Comparison of ENCODE assay signal across 8 cellular contexts in the genomic region with DNA sequence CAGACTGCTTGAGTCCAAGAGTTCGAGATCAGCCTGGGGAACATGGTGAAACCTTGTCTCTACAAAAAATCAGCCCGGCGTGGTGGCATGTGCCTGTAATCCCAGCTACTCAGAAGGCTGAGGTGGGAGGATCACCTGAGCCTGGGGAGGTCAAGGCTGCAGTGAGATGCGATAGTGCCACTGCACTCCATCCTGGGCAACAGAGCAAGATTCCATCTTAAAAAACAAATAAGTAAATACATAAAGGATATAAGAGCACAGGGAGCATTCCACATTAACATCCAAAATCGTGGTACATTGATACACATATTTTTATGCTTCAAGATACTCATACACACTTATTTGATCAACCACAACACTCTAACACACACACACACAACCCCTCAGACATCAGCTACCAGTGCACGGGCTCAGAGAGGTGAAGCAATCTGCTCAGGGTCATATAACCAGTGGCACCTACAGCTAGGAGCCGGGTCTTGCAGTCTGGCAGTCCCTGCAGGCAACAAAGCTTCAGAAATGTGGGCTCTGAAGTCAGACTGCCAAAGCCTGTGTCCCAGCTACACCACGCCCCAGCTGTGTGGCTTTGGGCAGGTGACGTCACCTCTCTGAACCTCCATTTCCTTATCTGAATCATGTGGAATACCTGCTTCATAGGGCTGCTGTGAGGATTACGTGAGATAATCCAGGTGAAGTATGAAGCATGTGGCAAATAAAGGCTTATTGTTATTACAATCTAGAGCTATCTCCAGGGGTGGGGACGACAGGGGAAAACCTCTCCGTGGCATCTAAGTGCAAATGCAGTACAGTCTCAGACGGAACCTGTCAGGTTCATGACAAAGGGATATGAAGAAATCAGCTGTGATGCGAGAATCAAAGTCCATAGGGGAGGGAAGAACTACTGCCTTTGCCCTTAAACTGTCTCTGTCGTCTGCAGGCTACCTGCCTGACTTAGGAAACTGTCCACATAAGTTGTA. TPM values are rescaled to one million over a fixed set of nuclear protein-coding genes. Genes with fewer than 3 reads are reported as not detected.
DNase-seq lines count a peak whose midpoint lies in the region; ATAC-seq and TF ChIP-seq lines count a peak whose summit lies in the region.

No MANE protein-coding gene starts in this region.

- H3K9me3 ChIP-seq in body of pancreas, result no peaks in the 10 kb centered on the region
- H3K9me3 ChIP-seq in prostate gland, result no peaks in the 10 kb centered on the region

- H3K4me3 ChIP-seq in body of pancreas (no peak overlapping the region), prostate gland (no peak overlapping the region)

- H3K27me3 ChIP-seq in body of pancreas (peaks cover 6 to 17% of the 10 kb centered on the region in 2 donors), prostate gland (replicated peaks; ENCODE audit: insufficient read depth) (peaks cover 15% of the 10 kb centered on the region)

- DNase-seq in Daoy (ENCODE audit: low read depth), result peak; percentile 76
- peak; percentile 80 for DNase-seq in T-helper 22 cell (ENCODE audit: low read depth)
- DNase-seq in body of pancreas, result peak; percentile 45 to 58 (median 48)
- peak; percentile 75 for DNase-seq in stimulated activated CD4-positive, alpha-beta T cell treated with anti-CD3 and anti-CD28 coated beads, Interleukin-15, amount 100 ng/mL, for 24 hours
- no peak for DNase-seq in NCI-H2107 (lab: John Stamatoyannopoulos, UW)
- no peak for DNase-seq in prostate gland (ENCODE audit: low spot score)
- no peak for DNase-seq in hepatic stellate cell (ENCODE audit: low spot score)

- H3K36me3 ChIP-seq in body of pancreas (replicated peaks in 1 of 2; ENCODE audit: insufficient read depth in 1 of 2, low read depth in 2 of 2), result no peaks in the 10 kb centered on the region
- H3K36me3 ChIP-seq in prostate gland, result no peaks in the 10 kb centered on the region

- no peak for TF ChIP-seq POLR2A in body of pancreas (IDR thresholded peaks at IDR 0.05)
- no peak for TF ChIP-seq POLR2A in prostate gland (IDR thresholded peaks at IDR 0.05)

- H3K4me1 ChIP-seq in body of pancreas (peaks cover 21% of the 10 kb centered on the region), prostate gland (replicated peaks) (peaks cover 5% of the 10 kb centered on the region)

- 25 to 34% methylated on average over 15 of the region's 15 CpGs for WGBS in body of pancreas, 2 donors
- 61% methylated on average over 15 of the region's 15 CpGs for WGBS in prostate gland

- peak; percentile 69 for ATAC-seq in body of pancreas
- no peak for ATAC-seq in HG03135 (IDR thresholded peaks at IDR 0.05; ENCODE audit: unreplicated experiment)

- intact Hi-C loops in body of pancreas (cut with DNase I) (no loop called here), prostate gland (cut with DNase I) (no loop called here)

- no peak for TF ChIP-seq CTCF in body of pancreas (IDR thresholded peaks at IDR 0.05)
- no peak for TF ChIP-seq CTCF in prostate gland (IDR thresholded peaks at IDR 0.05)

- H3K27ac ChIP-seq in body of pancreas, result no peak overlapping the region
- H3K27ac ChIP-seq in prostate gland, result no peak overlapping the region

RNA-seq across cellular contexts. Expression of a gene that starts 4.8 kb away (rescaled TPM):
- total RNA-seq in Daoy (2014; rRNA removed; shearing (Covaris generic)), result 0.34 and 0.51 TPM in 2 replicates
- total RNA-seq in body of pancreas (1 to 10 TPM in 1 of 2 donors, not detected in 1; 3.6 TPM), prostate gland (1 to 10 TPM; 3.9 to 4.8 TPM)

RNA-seq across cellular contexts. Expression of a gene that starts 13.9 kb away (rescaled TPM):
- total RNA-seq in Daoy (2014; rRNA removed; shearing (Covaris generic)), result not detected in 2 replicates
- total RNA-seq in body of pancreas (not detected), prostate gland (1 to 10 TPM in 1 of 2 donors, not detected in 1; 4.8 TPM)

RNA-seq across cellular contexts. Expression of a gene that starts 40.9 kb away (rescaled TPM):
- total RNA-seq in Daoy (2014; rRNA removed; shearing (Covaris generic)), result not detected in 2 replicates
- not detected for total RNA-seq in body of pancreas
- total RNA-seq in prostate gland, result 1 to 10 TPM; 3.2 to 5.3 TPM

RNA-seq across cellular contexts. Expression of a gene that starts 51.9 kb away (rescaled TPM):
- 0.86 TPM in 1 of 2 replicates, not detected in the other for total RNA-seq in Daoy (2014; rRNA removed; shearing (Covaris generic))
- total RNA-seq in body of pancreas (not detected), prostate gland (under 1 TPM in 1 of 2 donors, not detected in 1; 0.17 TPM)

RNA-seq across cellular contexts. Expression of a gene that starts 52.3 kb away (rescaled TPM):
- 6.0 and 9.0 TPM in 2 replicates for total RNA-seq in Daoy (2014; rRNA removed; shearing (Covaris generic))
- total RNA-seq in body of pancreas (10 to 100 TPM; 12.2 to 14.8 TPM), prostate gland (10 to 100 TPM; 13.2 to 18.1 TPM)

Comparison
In these comparisons a context has a peak if more than half of its experiments do, and no peak if none do; other contexts are left out.
1. DNase-seq: peak in Daoy (single experiment), T-helper 22 cell (single experiment), body of pancreas (4 of 4) and stimulated activated CD4-positive, alpha-beta T cell treated with anti-CD3 and anti-CD28 coated beads, Interleukin-15, amount 100 ng/mL, for 24 hours (single experiment); none in NCI-H2107 (single experiment), prostate gland (single experiment) and hepatic stellate cell (single experiment).